In genomic region chr3:126287171-126287535, GRCh38 we compare ENCODE assay signal across 10 cellular contexts.
DNase-seq lines count a peak whose midpoint lies in the region; TF ChIP-seq lines count a peak whose summit lies in the region.
"Had no signal": no experiment of that assay in that cellular context is flagged by ENCODE, and none has a peak within 500 bp of the region (broad histone marks: within the 10 kb centered on the region; RNA-seq: fewer than 3 reads in every experiment).

No MANE protein-coding gene starts in this region.

- H3K9me3 ChIP-seq in esophagus muscularis mucosa (no peaks in the 10 kb centered on the region), mucosa of stomach (ENCODE audit: control insufficient read depth, low read length) (no peaks in the 10 kb centered on the region)
- H3K9me3 ChIP-seq: SK-N-SH had no signal

- no peak overlapping the region for H3K27ac Mint-ChIP-seq in type B pancreatic cell
- H3K27ac Mint-ChIP-seq: naive B cell had no signal

- WGBS in esophagus muscularis mucosa, result 10% methylated on average over 3 of the region's 7 CpGs

- no peak for TF ChIP-seq EP300 in esophagus muscularis mucosa (IDR thresholded peaks at IDR 0.05)

- H3K36me3 ChIP-seq in esophagus muscularis mucosa (no peaks in the 10 kb centered on the region), mucosa of stomach (ENCODE audit: control insufficient read depth, insufficient read depth, low read length) (no peaks in the 10 kb centered on the region)

- H3K27me3 Mint-ChIP-seq in type B pancreatic cell, result peaks cover 48% of the 10 kb centered on the region

- in situ Hi-C loops in GM13977 (cut with MboI; ENCODE audit: low pct_unique_long_range_greater_than_20kb, low sequenced_read_pairs, unreplicated experiment), result no loop called here

- TF ChIP-seq CTCF in RWPE1 (conservative IDR thresholded peaks at IDR 0.05; ENCODE audit: low read depth) (no peak), esophagus muscularis mucosa (IDR thresholded peaks at IDR 0.05) (no peak), type B pancreatic cell (conservative IDR thresholded peaks at IDR 0.05) (no peak), GM13977 (IDR thresholded peaks at IDR 0.05; ENCODE audit: extremely low read depth, insufficient read depth, missing control alignments) (no peak)

- POLR2A ChIA-PET in RWPE1 (lab: Yijun Ruan, JAX; ENCODE audit: low non-redundant PET), result no interaction called here

- intact Hi-C loops in esophagus muscularis mucosa (cut with DNase I), result no loop called here

- no peaks in the 10 kb centered on the region for H3K36me3 Mint-ChIP-seq in type B pancreatic cell
- H3K36me3 Mint-ChIP-seq: naive B cell had no signal

- TF ChIP-seq POLR2A in esophagus muscularis mucosa (IDR thresholded peaks at IDR 0.05; ENCODE audit: low read depth), result no peak

- no peaks in the 10 kb centered on the region for H3K9me3 Mint-ChIP-seq in type B pancreatic cell

- H3K27ac ChIP-seq in RWPE1 (peak overlapping the region; percentile 72), esophagus muscularis mucosa (replicated peaks in 1 of 4) (peak overlapping the region; percentile 85 to 93 (median 90))

- peak overlapping the region; percentile 28 for H3K9ac ChIP-seq in mucosa of stomach (ENCODE audit: low read length)
- H3K9ac ChIP-seq: SK-N-SH had no signal

- peaks cover 11 to 33% (median 30%) of the 10 kb centered on the region in 4 donors for H3K4me1 ChIP-seq in esophagus muscularis mucosa
- peaks cover 15% of the 10 kb centered on the region for H3K4me1 ChIP-seq in mucosa of stomach (ENCODE audit: control insufficient read depth, insufficient read depth, low read length)

- CTCF ChIA-PET in RWPE1 (lab: Yijun Ruan, JAX), result interaction anchor here (0.6 kb wide), 1 partner anchor 47 kb away, joined by 3 read pairs; no protein-coding TSS in a partner anchor

- H3K4me1 Mint-ChIP-seq in type B pancreatic cell (ENCODE audit: unreplicated experiment), result peaks cover 7% of the 10 kb centered on the region

- H3K4me3 ChIP-seq in esophagus muscularis mucosa, result peak overlapping the region; percentile 51 to 60 (median 53)
- peak overlapping the region; percentile 14 for H3K4me3 ChIP-seq in mucosa of stomach (ENCODE audit: low read length)

- peak overlapping the region; percentile 81 for H3K4me3 Mint-ChIP-seq in type B pancreatic cell

- DNase-seq in RWPE1 (ENCODE audit: low spot score), result no peak
- DNase-seq in esophagus muscularis mucosa (ENCODE audit: extremely low spot score), result no peak
- no peak for DNase-seq in type B pancreatic cell (ENCODE audit: extremely low spot score, unreplicated experiment)
- DNase-seq in T-helper 1 cell, result no peak
- no peak for DNase-seq in activated CD4-positive, alpha-beta T cell treated with anti-CD3 and anti-CD28 coated beads, Interleukin-2, amount 50 U/mL, for 1 hour
- DNase-seq in GM13977 (ENCODE audit: low spot score), result no peak
- DNase-seq: GF-D8, naive B cell had no signal

- H3K27me3 ChIP-seq in esophagus muscularis mucosa (peaks cover 0 to 3% (median 0%) of the 10 kb centered on the region in 4 donors), mucosa of stomach (ENCODE audit: control insufficient read depth, insufficient read depth, low read length) (peaks cover 20% of the 10 kb centered on the region)
